15 cellular contexts compared by ENCODE assay signal in genomic region chr11:130769782-130770565, GRCh38.
"Had no signal": no experiment of that assay in that cellular context is flagged by ENCODE, and none has a peak within 500 bp of the region (broad histone marks: within the 10 kb centered on the region; RNA-seq: fewer than 3 reads in every experiment).

No MANE protein-coding gene starts in this region.

- H3K36me3 Mint-ChIP-seq: activated naive CD8-positive, alpha-beta T cell; natural killer cell treated with Interleukin-12 subunit alpha and Interleukin-12 subunit beta and Interleukin-15 and Interleukin-18, amount 100 ng/mL, for 72 hours had no signal

- H3K27me3 Mint-ChIP-seq: activated naive CD8-positive, alpha-beta T cell; natural killer cell treated with Interleukin-12 subunit alpha and Interleukin-12 subunit beta and Interleukin-15 and Interleukin-18, amount 100 ng/mL, for 72 hours; stimulated activated naive CD8-positive, alpha-beta T cell treated with anti-CD3 and anti-CD28 coated beads, Interleukin-15, Interleukin-2, amounts not matched to agents 100 ng/mL and 50 ng/mL, for 24 hours had no signal

- H3K4me3 Mint-ChIP-seq: activated naive CD8-positive, alpha-beta T cell; natural killer cell treated with Interleukin-12 subunit alpha and Interleukin-12 subunit beta and Interleukin-15 and Interleukin-18, amount 100 ng/mL, for 72 hours; stimulated activated naive CD8-positive, alpha-beta T cell treated with anti-CD3 and anti-CD28 coated beads, Interleukin-15, Interleukin-2, amounts not matched to agents 100 ng/mL and 50 ng/mL, for 24 hours; T-helper 1 cell treated with Interleukin-12 subunit alpha and Interleukin-12 subunit beta and Interleukin-4 antibody, amounts not matched to agents 30 μg/mL and 1 μg/mL, for 36 hours had no signal

- H3K9ac ChIP-seq: SK-N-SH had no signal

- H3K4me1 ChIP-seq: prostate gland, right lobe of liver had no signal

- H3K9me3 Mint-ChIP-seq: natural killer cell treated with Interleukin-12 subunit alpha and Interleukin-12 subunit beta and Interleukin-15 and Interleukin-18, amount 100 ng/mL, for 72 hours; stimulated activated naive CD8-positive, alpha-beta T cell treated with anti-CD3 and anti-CD28 coated beads, Interleukin-15, Interleukin-2, amounts not matched to agents 100 ng/mL and 50 ng/mL, for 24 hours; T-helper 1 cell treated with Interleukin-12 subunit alpha and Interleukin-12 subunit beta and Interleukin-4 antibody, amounts not matched to agents 30 μg/mL and 1 μg/mL, for 36 hours had no signal

- H3K4me3 ChIP-seq: cardiac muscle cell, gastroesophageal sphincter, prostate gland, right lobe of liver, thoracic aorta had no signal

- H3K27me3 ChIP-seq: cardiac muscle cell, gastroesophageal sphincter, right lobe of liver had no signal

- DNase-seq: activated CD4-positive, alpha-beta T cell treated with anti-CD3 and anti-CD28 coated beads, Interleukin-2, amount 50 U/mL, for 1 hour; activated CD4-positive, CD25-positive, alpha-beta regulatory T cell; activated effector memory CD4-positive, alpha-beta T cell treated with anti-CD3 and anti-CD28 coated beads, Interleukin-2, amount 50 U/mL, for 16 hours; activated T-cell treated with anti-CD3 and anti-CD28 coated beads, Interleukin-2, amount 50 U/mL, for 1 hour; right lobe of liver; SK-N-SH; stimulated activated CD4-positive, alpha-beta T cell treated with anti-CD3 and anti-CD28 coated beads, Interleukin-2, amount 100 ng/mL, for 48 hours had no signal

- H3K36me3 ChIP-seq: cardiac muscle cell, gastroesophageal sphincter, prostate gland, right lobe of liver, thoracic aorta had no signal

- H3K9me3 ChIP-seq: gastroesophageal sphincter, prostate gland, right lobe of liver, SK-N-SH, thoracic aorta had no signal

- H3K27ac ChIP-seq: cardiac muscle cell, gastroesophageal sphincter, prostate gland, right lobe of liver, thoracic aorta had no signal

- H3K4me2 ChIP-seq: SK-N-SH had no signal

- H3K27ac Mint-ChIP-seq: activated naive CD8-positive, alpha-beta T cell; stimulated activated naive CD8-positive, alpha-beta T cell treated with anti-CD3 and anti-CD28 coated beads, Interleukin-15, Interleukin-2, amounts not matched to agents 100 ng/mL and 50 ng/mL, for 24 hours; T-helper 1 cell treated with Interleukin-12 subunit alpha and Interleukin-12 subunit beta and Interleukin-4 antibody, amounts not matched to agents 30 μg/mL and 1 μg/mL, for 36 hours had no signal
